Comparison of ENCODE assay signal across 18 cellular contexts in the genomic region with DNA sequence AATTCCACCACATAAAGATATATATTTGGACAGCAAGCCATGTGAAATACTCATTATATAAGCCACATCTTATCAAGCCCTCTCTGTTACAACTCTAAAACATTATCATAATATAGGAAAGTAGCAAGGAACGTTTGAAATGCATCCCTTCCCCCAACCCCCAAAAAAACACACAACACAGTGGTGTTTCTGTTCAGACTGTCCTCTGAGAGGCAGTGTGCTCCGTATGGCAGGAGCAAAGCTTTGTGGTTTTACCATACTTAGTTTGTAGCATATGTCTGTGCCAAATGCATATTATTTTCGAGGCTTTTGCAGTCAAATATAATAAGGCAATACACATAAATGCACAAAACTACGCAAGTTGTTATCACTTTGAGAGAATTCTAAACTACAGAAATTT.
A peak's percentile ranks its signal among the peaks of the same experiment; 100 is the strongest.
DNase-seq lines count a peak whose midpoint lies in the region; ATAC-seq and TF ChIP-seq lines count a peak whose summit lies in the region.
"Had no signal": no experiment of that assay in that cellular context is flagged by ENCODE, and none has a peak within 500 bp of the region (broad histone marks: within the 10 kb centered on the region; RNA-seq: fewer than 3 reads in every experiment).

No MANE protein-coding gene starts in this region.

- 69% methylated on average over 4 of the region's 4 CpGs for WGBS in right cardiac atrium

- CTCF ChIA-PET in Panc1 (lab: Charles Lee) = no interaction called here

- H3K27me3 ChIP-seq in left ventricle myocardium inferior (ENCODE audit: low read depth) (no peaks in the 10 kb centered on the region), right cardiac atrium (ENCODE audit: control insufficient read depth, insufficient read depth) (no peaks in the 10 kb centered on the region), Panc1 (ENCODE audit: control insufficient read depth, insufficient read depth, low read length) (no peaks in the 10 kb centered on the region)
- H3K27me3 ChIP-seq: gastrocnemius medialis had no signal

- no peaks in the 10 kb centered on the region for H3K9me3 ChIP-seq in left ventricle myocardium inferior (replicated peaks)
- H3K9me3 ChIP-seq in right cardiac atrium (ENCODE audit: control insufficient read depth, low read length) = no peaks in the 10 kb centered on the region
- H3K9me3 ChIP-seq in Panc1 (ENCODE audit: control insufficient read depth, insufficient read depth, low read depth, low read length) = no peaks in the 10 kb centered on the region
- H3K9me3 ChIP-seq: gastrocnemius medialis had no signal

- TF ChIP-seq CTCF in left ventricle myocardium inferior (IDR thresholded peaks at IDR 0.05; ENCODE audit: borderline replicate concordance) = peak; percentile 9
- TF ChIP-seq CTCF in Panc1 (IDR thresholded peaks at IDR 0.05) = peak; percentile 20; the same call in 1 of the 2 replicates

- POLR2A ChIA-PET in Panc1 (lab: Charles Lee) = no interaction called here

- no peak for DNase-seq in left ventricle myocardium inferior
- DNase-seq in right cardiac atrium = no peak
- no peak for DNase-seq in Panc1 (ENCODE audit: low read depth, low spot score)
- DNase-seq in epithelial cell of prostate (ENCODE audit: low read depth, low spot score) = no peak
- DNase-seq in superior temporal gyrus (ENCODE audit: extremely low spot score) = peak; percentile 67
- DNase-seq in MV-4-11 (lab: John Stamatoyannopoulos, UW) = no peak
- no peak for DNase-seq in NCI-H146 (lab: John Stamatoyannopoulos, UW)
- DNase-seq in SKM-1 treated with dmso at 0.1 percent for 144 hours (lab: John Stamatoyannopoulos, UW; ENCODE audit: unreplicated experiment) = no peak
- DNase-seq: activated CD4-positive, alpha-beta memory T cell treated with anti-CD3 and anti-CD28 coated beads, Interleukin-2, amount 10 ng/mL, durations not matched to agents 7 days and 5 days; CD8-positive, alpha-beta T cell; effector memory CD8-positive, alpha-beta T cell; EL; gastrocnemius medialis; HCEC 1CT; NCI-H1092 treated with DMSO at 0.1 percent for 48 hours; NCI-H2171 treated with DMSO at 0.1 percent for 48 hours; nephron progenitor cell; WERI-Rb-1 had no signal

- H3K36me3 ChIP-seq in left ventricle myocardium inferior (no peaks in the 10 kb centered on the region), Panc1 (ENCODE audit: control insufficient read depth, insufficient read depth, low read length) (no peaks in the 10 kb centered on the region)
- H3K36me3 ChIP-seq: gastrocnemius medialis, WERI-Rb-1 had no signal

- H3K4me1 ChIP-seq in left ventricle myocardium inferior (peaks cover 79% of the 10 kb centered on the region), right cardiac atrium (ENCODE audit: control insufficient read depth, insufficient read depth, low read length) (peaks cover under 1% of the 10 kb centered on the region), Panc1 (ENCODE audit: control insufficient read depth, insufficient read depth, low read length) (peaks cover 5% of the 10 kb centered on the region; the same call in 1 of the 2 replicates)

- no peak for ATAC-seq in right cardiac atrium
- peak; percentile 56; the same call in 1 of the 2 replicates for ATAC-seq in Panc1
- ATAC-seq: CD8-positive, alpha-beta T cell; effector memory CD8-positive, alpha-beta T cell; gastrocnemius medialis had no signal

- intact Hi-C loops in left ventricle myocardium inferior (cut with micrococcal nuclease) (no loop called here), right cardiac atrium (cut with DNase I) (no loop called here), Panc1 (cut with micrococcal nuclease; ENCODE audit: unreplicated experiment) (no loop called here)

- H3K27ac ChIP-seq in left ventricle myocardium inferior (replicated peaks) = no peak overlapping the region
- H3K27ac ChIP-seq in right cardiac atrium (ENCODE audit: low read length) = no peak overlapping the region
- H3K27ac ChIP-seq in Panc1 (ENCODE audit: low read length) = no peak overlapping the region
- H3K27ac ChIP-seq in epithelial cell of prostate = peak overlapping the region; percentile 76
- H3K27ac ChIP-seq: gastrocnemius medialis, WERI-Rb-1 had no signal

- no TSS peak for BruUV-seq in Panc1 (replicated peaks; lab: Mats Ljungman, UMichigan)

- in situ Hi-C loops in Panc1 (cut with HindIII; ENCODE audit: low pct_unique_long_range_greater_than_20kb, low sequenced_read_pairs) = no loop called here

- no peak overlapping the region for H3K4me3 ChIP-seq in left ventricle myocardium inferior
- H3K4me3 ChIP-seq in right cardiac atrium (ENCODE audit: low read length) = no peak overlapping the region
- H3K4me3 ChIP-seq in Panc1 (ENCODE audit: low read depth in 2 of 2, low read length in 2 of 2) = no peak overlapping the region
- H3K4me3 ChIP-seq: gastrocnemius medialis had no signal
